Comparison of ENCODE assay signal across 10 cellular contexts in the genomic region with DNA sequence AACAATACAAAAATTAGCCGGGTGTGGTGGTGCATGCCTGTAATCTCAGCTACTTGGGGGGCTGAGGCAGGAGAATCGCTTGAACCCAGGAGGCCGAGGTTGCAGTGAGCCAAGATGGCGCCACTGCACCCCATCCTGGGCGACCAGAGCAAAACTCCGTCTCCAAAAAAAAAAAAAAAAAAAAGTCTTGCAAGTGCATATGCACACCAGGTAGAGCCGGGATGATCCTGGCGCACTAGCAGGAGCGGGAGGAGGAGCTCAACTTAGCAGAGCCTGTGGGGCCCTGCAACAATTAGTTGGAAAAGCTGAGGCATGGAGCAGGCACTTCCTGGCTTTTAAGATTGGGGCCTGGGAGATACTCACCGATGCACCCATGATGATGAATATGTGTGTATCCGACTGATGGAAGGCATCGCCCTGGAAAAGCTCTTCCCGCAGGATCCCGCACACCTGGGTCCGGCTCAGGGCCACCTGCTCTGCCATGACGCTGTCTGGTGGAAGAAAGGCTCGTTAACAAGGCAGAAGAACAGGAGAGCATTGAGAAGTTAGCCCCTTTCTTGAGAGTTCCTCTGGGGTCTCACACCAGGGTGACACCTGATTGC. TPM values are rescaled to one million over a fixed set of nuclear protein-coding genes. Genes with fewer than 3 reads are reported as not detected.
DNase-seq lines count a peak whose midpoint lies in the region; ATAC-seq and TF ChIP-seq lines count a peak whose summit lies in the region.
"Had no signal": no experiment of that assay in that cellular context is flagged by ENCODE, and none has a peak within 500 bp of the region (broad histone marks: within the 10 kb centered on the region; RNA-seq: fewer than 3 reads in every experiment).

No MANE protein-coding gene starts in this region.

- H3K79me1 ChIP-seq in mesenchymal stem cell (replicated peaks; ENCODE audit: low read length, poor library complexity, severe bottlenecking), result no peaks in the 10 kb centered on the region

- peak overlapping the region; percentile 79 for H3K9ac ChIP-seq in mesenchymal stem cell (ENCODE audit: low read length)

- H3K4me3 ChIP-seq in left ventricle myocardium inferior (peak overlapping the region; percentile 78), right atrium auricular region (peak overlapping the region in 1 of 2 donors; percentile 62), astrocyte of the cerebellum (ENCODE audit: low read depth, low read length) (peak overlapping the region; percentile 75), mesenchymal stem cell (ENCODE audit: insufficient read depth in 1 of 2, low read depth in 1 of 2, low read length in 2 of 2) (peak overlapping the region in 1 of 2 experiments; percentile 79), vagina (peak overlapping the region; percentile 44 to 58)

- H2AK5ac ChIP-seq in mesenchymal stem cell (ENCODE audit: low read length, severe bottlenecking), result no peak overlapping the region

- in situ Hi-C loops in astrocyte of the cerebellum (cut with HindIII; ENCODE audit: low sequenced_read_pairs), result no loop called here

- no peak overlapping the region for H2BK120ac ChIP-seq in mesenchymal stem cell (ENCODE audit: low read depth, low read length)

- DNase-seq in left ventricle myocardium inferior (no peak), right atrium auricular region (ENCODE audit: low spot score) (no peak), astrocyte of the cerebellum (ENCODE audit: low read depth) (no peak), mesenchymal stem cell (no peak), vagina (ENCODE audit: extremely low spot score in 2 of 2) (no peak), HT-29 (ENCODE audit: low spot score) (no peak), NK-92 (lab: John Stamatoyannopoulos, UW; ENCODE audit: unreplicated experiment) (no peak)
- DNase-seq: activated CD4-positive, alpha-beta T cell treated with anti-CD3 and anti-CD28 coated beads for 4 hours had no signal

- H2BK5ac ChIP-seq in mesenchymal stem cell (ENCODE audit: low read depth, low read length, poor library complexity, severe bottlenecking), result no peak overlapping the region

- H4K8ac ChIP-seq in mesenchymal stem cell (ENCODE audit: low read length), result no peak overlapping the region

- no peak overlapping the region for H2AFZ ChIP-seq in mesenchymal stem cell (ENCODE audit: low read depth, low read length)

- no peak overlapping the region for H3K14ac ChIP-seq in mesenchymal stem cell (ENCODE audit: low read length in 2 of 2)

- no peaks in the 10 kb centered on the region for H3K27me3 ChIP-seq in left ventricle myocardium inferior (ENCODE audit: low read depth)
- H3K27me3 ChIP-seq in right atrium auricular region, result no peaks in the 10 kb centered on the region
- H3K27me3 ChIP-seq in mesenchymal stem cell (ENCODE audit: control insufficient read depth in 1 of 2, insufficient read depth in 1 of 2, low read length in 2 of 2), result peaks cover 0 to 11% of the 10 kb centered on the region in 2 experiments
- no peaks in the 10 kb centered on the region for H3K27me3 ChIP-seq in vagina

- H3K4ac ChIP-seq in mesenchymal stem cell (ENCODE audit: low read depth in 1 of 2, low read length in 2 of 2), result no peak overlapping the region

- H3K4me2 ChIP-seq in mesenchymal stem cell (ENCODE audit: low read length, poor library complexity, severe bottlenecking), result peak overlapping the region; percentile 64

- H3K36me3 ChIP-seq in left ventricle myocardium inferior (no peaks in the 10 kb centered on the region), right atrium auricular region (no peaks in the 10 kb centered on the region), mesenchymal stem cell (ENCODE audit: control insufficient read depth in 1 of 2, insufficient read depth in 2 of 2, low read depth in 1 of 2, low read length in 2 of 2) (peaks cover 9 to 25% of the 10 kb centered on the region in 2 experiments), vagina (no peaks in the 10 kb centered on the region)

- no peak for ATAC-seq in HG03045 (IDR thresholded peaks at IDR 0.05; ENCODE audit: unreplicated experiment)

- H2BK15ac ChIP-seq in mesenchymal stem cell (ENCODE audit: low read depth, poor library complexity, severe bottlenecking), result no peak overlapping the region

- TF ChIP-seq CTCF in left ventricle myocardium inferior (IDR thresholded peaks at IDR 0.05; ENCODE audit: borderline replicate concordance) (no peak), right atrium auricular region (IDR thresholded peaks at IDR 0.05) (no peak), astrocyte of the cerebellum (IDR thresholded peaks at IDR 0.05; ENCODE audit: low read depth, low read length, missing control alignments) (no peak), vagina (IDR thresholded peaks at IDR 0.05) (no peak)

- TF ChIP-seq POLR2A in vagina (IDR thresholded peaks at IDR 0.05), result no peak

- H3K4me1 ChIP-seq in left ventricle myocardium inferior (peaks cover 43% of the 10 kb centered on the region), right atrium auricular region (peaks cover 0 to 44% of the 10 kb centered on the region in 2 donors), mesenchymal stem cell (ENCODE audit: control insufficient read depth, insufficient read depth, low read depth, low read length) (peaks cover 30% of the 10 kb centered on the region), vagina (peaks cover 53% of the 10 kb centered on the region)

- WGBS in mesenchymal stem cell, result 93% methylated on average over 15 of the region's 17 CpGs

- H4K91ac ChIP-seq in mesenchymal stem cell (ENCODE audit: low read length), result no peak overlapping the region

- H3K27ac ChIP-seq in left ventricle myocardium inferior (replicated peaks) (no peak overlapping the region), right atrium auricular region (no peak overlapping the region), mesenchymal stem cell (ENCODE audit: low read length, poor library complexity, severe bottlenecking) (no peak overlapping the region), vagina (no peak overlapping the region)

- no peak overlapping the region for H2BK12ac ChIP-seq in mesenchymal stem cell (ENCODE audit: low read length in 2 of 2)

- H3K9me3 ChIP-seq in left ventricle myocardium inferior (replicated peaks) (no peaks in the 10 kb centered on the region), right atrium auricular region (no peaks in the 10 kb centered on the region), mesenchymal stem cell (ENCODE audit: control insufficient read depth, low read length) (no peaks in the 10 kb centered on the region), vagina (no peaks in the 10 kb centered on the region)

- no peak overlapping the region for H3K18ac ChIP-seq in mesenchymal stem cell (ENCODE audit: low read depth in 1 of 2, low read length in 2 of 2)

- intact Hi-C loops in left ventricle myocardium inferior (cut with micrococcal nuclease), result no loop called here
- intact Hi-C loops in vagina (cut with DNase I), result no loop called here

- H3K23ac ChIP-seq in mesenchymal stem cell (ENCODE audit: low read length in 2 of 2), result no peak overlapping the region

RNA-seq across cellular contexts. Expression of a gene that starts 0.9 kb away (rescaled TPM):
- 10.9 TPM for total RNA-seq in left ventricle myocardium inferior
- 10 to 100 TPM; 14.9 to 42.2 TPM for total RNA-seq in right atrium auricular region
- 165 TPM for polyA plus RNA-seq in mesenchymal stem cell (2013, experiment 1 of 2)
- 165 TPM for polyA plus RNA-seq in mesenchymal stem cell (2013, experiment 2 of 2)
- total RNA-seq in vagina, result 86.4 TPM
- total RNA-seq in HT-29 (2014; rRNA removed; shearing (Covaris generic)), result 269 and 280 TPM in 2 replicates

RNA-seq across cellular contexts. Expression of a gene that starts 1.6 kb away (rescaled TPM):
- total RNA-seq in left ventricle myocardium inferior (14.8 TPM), right atrium auricular region (1 to 10 TPM; 7.2 to 9.0 TPM), vagina (11.8 TPM)
- polyA plus RNA-seq in mesenchymal stem cell (2013, experiment 1 of 2), result 23.0 TPM
- polyA plus RNA-seq in mesenchymal stem cell (2013, experiment 2 of 2), result 21.9 TPM
- total RNA-seq in HT-29 (2014; rRNA removed; shearing (Covaris generic)), result 43.4 and 51.1 TPM in 2 replicates

RNA-seq across cellular contexts. Expression of a gene that starts 29.7 kb away (rescaled TPM):
- total RNA-seq in left ventricle myocardium inferior, result 52.0 TPM
- 10 to 100 TPM; 47.1 to 61.2 TPM for total RNA-seq in right atrium auricular region
- polyA plus RNA-seq in mesenchymal stem cell (2013, experiment 1 of 2), result 27.0 TPM
- polyA plus RNA-seq in mesenchymal stem cell (2013, experiment 2 of 2), result 24.3 TPM
- total RNA-seq in vagina, result 59.9 TPM
- 73.0 and 89.0 TPM in 2 replicates for total RNA-seq in HT-29 (2014; rRNA removed; shearing (Covaris generic))

RNA-seq across cellular contexts. Expression of a gene that starts 39.2 kb away (rescaled TPM):
- total RNA-seq in left ventricle myocardium inferior (not detected), right atrium auricular region (not detected), vagina (not detected)
- polyA plus RNA-seq in mesenchymal stem cell (2013, experiment 1 of 2), result not detected
- polyA plus RNA-seq in mesenchymal stem cell (2013, experiment 2 of 2), result not detected
- not detected in 2 replicates for total RNA-seq in HT-29 (2014; rRNA removed; shearing (Covaris generic))
- total RNA-seq: liver had no signal
- polyA plus RNA-seq: liver had no signal

RNA-seq across cellular contexts. Expression of a gene that starts 55.3 kb away (rescaled TPM):
- total RNA-seq in left ventricle myocardium inferior (10.4 TPM), right atrium auricular region (10 to 100 TPM; 22.2 to 22.9 TPM), vagina (28.2 TPM)
- 27.5 TPM for polyA plus RNA-seq in mesenchymal stem cell (2013, experiment 1 of 2)
- polyA plus RNA-seq in mesenchymal stem cell (2013, experiment 2 of 2), result 27.3 TPM
- total RNA-seq in HT-29 (2014; rRNA removed; shearing (Covaris generic)), result 67.2 TPM in 2 replicates
